22 cellular contexts compared by ENCODE assay signal in genomic region chrX:23271011-23271410, GRCh38.
DNase-seq lines count a peak whose midpoint lies in the region; FAIRE-seq and TF ChIP-seq lines count a peak whose summit lies in the region.
"Had no signal": no experiment of that assay in that cellular context is flagged by ENCODE, and none has a peak within 500 bp of the region (broad histone marks: within the 10 kb centered on the region; RNA-seq: fewer than 3 reads in every experiment).

No MANE protein-coding gene starts in this region.

- no peak overlapping the region for H2AK5ac ChIP-seq in H1 (ENCODE audit: low read depth, low read length)

- H3K18ac ChIP-seq in H1 (ENCODE audit: extremely low read depth, low read length): no peak overlapping the region

- POLR2A ChIA-PET in H1 (lab: Charles Lee; ENCODE audit: partially characterized antibody): no interaction called here

- H3K4ac ChIP-seq in H1 (replicated peaks; ENCODE audit: insufficient read length, low read depth, low read length): no peak overlapping the region

- peak; percentile 19 for FAIRE-seq in H1 (lab: Jason Lieb, UNC)
- FAIRE-seq: A204.1, D721Med, GM12892, GM18507, H54 had no signal

- no peak for TF ChIP-seq CTCF in H1 (IDR thresholded peaks at IDR 0.05; ENCODE audit: control extremely low read depth in 1 of 3, insufficient read depth in 1 of 3, low read depth in 1 of 3, low read length in 3 of 3)

- H4K8ac ChIP-seq in H1 (ENCODE audit: extremely low read depth, insufficient read depth, low read length): no peak overlapping the region

- H2BK12ac ChIP-seq in H1 (ENCODE audit: low read depth, low read length): no peak overlapping the region

- H2BK20ac ChIP-seq in H1 (ENCODE audit: low read length): no peak overlapping the region

- no peaks in the 10 kb centered on the region for H3K79me2 ChIP-seq in H1 (ENCODE audit: control insufficient read depth in 1 of 2, insufficient read depth in 2 of 2, low read length in 2 of 2)

- CTCF ChIA-PET in H1 (lab: Charles Lee; ENCODE audit: partially characterized antibody): interaction anchor here (1.5 kb wide), 1 partner anchor 45 kb away, joined by 3 read pairs; no protein-coding TSS in a partner anchor

- no peak overlapping the region for H2BK5ac ChIP-seq in H1 (ENCODE audit: low read depth, low read length)

- H4K5ac ChIP-seq in H1 (ENCODE audit: insufficient read length, low read depth, low read length): no peak overlapping the region

- H4K91ac ChIP-seq in H1 (replicated peaks; ENCODE audit: insufficient read length, low read length): no peak overlapping the region

- TF ChIP-seq POLR2A in H1 (IDR thresholded peaks at IDR 0.05; ENCODE audit: control extremely low read depth in 1 of 2, low read depth in 2 of 2, low read length in 2 of 2): no peak

- no peak overlapping the region for H3K4me2 ChIP-seq in H1 (ENCODE audit: insufficient read depth in 1 of 2, low read depth in 2 of 2, low read length in 2 of 2)

- no peak overlapping the region for H2BK15ac ChIP-seq in H1 (ENCODE audit: low read length)

- H3K4me3 ChIP-seq in H1 (ENCODE audit: extremely low read depth in 1 of 4, insufficient read depth in 2 of 4, low read depth in 3 of 4, low read length in 4 of 4): no peak overlapping the region
- H3K4me3 ChIP-seq: GM23248 had no signal

- no peak overlapping the region for H3K27ac ChIP-seq in H1 (ENCODE audit: low read depth, low read length)
- H3K27ac ChIP-seq: C4-2B, GM23248, HL-60 had no signal

- no peaks in the 10 kb centered on the region for H4K20me1 ChIP-seq in H1 (replicated peaks in 1 of 2; ENCODE audit: control insufficient read depth in 1 of 2, insufficient read depth in 2 of 2, low read length in 2 of 2)

- no peaks in the 10 kb centered on the region for H3K9me3 ChIP-seq in H1 (ENCODE audit: insufficient read depth in 2 of 2, low read depth in 1 of 2, low read length in 1 of 2)
- H3K9me3 ChIP-seq: Caco-2 had no signal

- TF ChIP-seq RAD21 in Ishikawa (IDR thresholded peaks at IDR 0.05; ENCODE audit: low read depth): no peak
- no peak for TF ChIP-seq RAD21 in H1 (IDR thresholded peaks at IDR 0.05 in 1 of 2, conservative IDR thresholded peaks at IDR 0.05 in 1 of 2; ENCODE audit: low read depth in 2 of 2, low read length in 2 of 2)

- H3K56ac ChIP-seq in H1 (replicated peaks; ENCODE audit: insufficient read length, low read depth, low read length): no peak overlapping the region

- no peak overlapping the region for H3K14ac ChIP-seq in H1 (ENCODE audit: insufficient read length)

- H3K36me3 ChIP-seq in H1 (ENCODE audit: control insufficient read depth in 2 of 4, insufficient read depth in 4 of 4, low read length in 3 of 4): no peaks in the 10 kb centered on the region

- H3K9ac ChIP-seq in H1 (replicated peaks in 1 of 4; ENCODE audit: extremely low read depth in 1 of 4, low read depth in 3 of 4, low read length in 3 of 4): no peak overlapping the region
- H3K9ac ChIP-seq: GM23248 had no signal

- H3K79me1 ChIP-seq in H1 (ENCODE audit: low read depth, low read length): no peaks in the 10 kb centered on the region

- no peak overlapping the region for H2BK120ac ChIP-seq in H1 (replicated peaks; ENCODE audit: low read depth, low read length)

- WGBS in H1 (ENCODE audit: extremely low coverage in 1 of 2, insufficient coverage in 1 of 2, insufficient read length in 1 of 2, insufficient replicate concordance in 2 of 2, low coverage in 1 of 2, low lambda C conversion rate in 2 of 2, missing lambda C conversion rate in 1 of 2), 2 experiments: 82% methylated on average over 1 of the region's 4 CpGs; no CpG with 5 or more reads in 1 of the 2 experiments

- no peak overlapping the region for H2AFZ ChIP-seq in H1 (ENCODE audit: low read length)
- H2AFZ ChIP-seq: GM23248 had no signal

- H3K23me2 ChIP-seq in H1 (ENCODE audit: low read depth, low read length): no peaks in the 10 kb centered on the region

- no peak overlapping the region for H3K23ac ChIP-seq in H1 (ENCODE audit: insufficient read length)

- TF ChIP-seq EP300 in Ishikawa (IDR thresholded peaks at IDR 0.05; ENCODE audit: borderline replicate concordance): no peak
- TF ChIP-seq EP300 in H1 (IDR thresholded peaks at IDR 0.05; ENCODE audit: borderline replicate concordance in 1 of 2, low read depth in 2 of 2, low read length in 2 of 2): no peak

- no peaks in the 10 kb centered on the region for H3K4me1 ChIP-seq in H1 (replicated peaks in 1 of 4; ENCODE audit: control insufficient read depth in 3 of 4, insufficient read depth in 4 of 4, low read length in 3 of 4)
- H3K4me1 ChIP-seq: Caco-2 had no signal

- H3K27me3 ChIP-seq in H1 (replicated peaks in 1 of 4; ENCODE audit: control insufficient read depth in 3 of 4, extremely low read depth in 1 of 4, insufficient read depth in 3 of 4, low read length in 3 of 4): no peaks in the 10 kb centered on the region

- DNase-seq in MV-4-11 (lab: John Stamatoyannopoulos, UW) (peak; percentile 27), H1 (ENCODE audit: low read depth in 1 of 2, low spot score in 2 of 2) (no peak), renal cortical epithelial cell (ENCODE audit: low read depth) (peak; percentile 92), NCI-H524 treated with DMSO at 0.1 percent for 48 hours (lab: John Stamatoyannopoulos, UW) (no peak), hepatic stellate cell (ENCODE audit: low spot score) (no peak), AG20443 (ENCODE audit: low spot score) (no peak)
- DNase-seq: ACHN; AML-193; Caco-2; CD4-positive, alpha-beta T cell; DMS79; GDM1; GM23248; HCEC 1CT had no signal

TF ChIP-seq in Ishikawa, 13 proteins besides CTCF, POLR2A, EP300 and RAD21:
- TF ChIP-seq TCF12 (IDR thresholded peaks at IDR 0.05; ENCODE audit: low read depth) (no peak), REST (IDR thresholded peaks at IDR 0.05; ENCODE audit: low read depth) (no peak), CEBPB (IDR thresholded peaks at IDR 0.05) (peak; percentile 18; the same call in 1 of the 2 replicates)

TF ChIP-seq in H1, 55 proteins besides CTCF, POLR2A, EP300 and RAD21:
- TF ChIP-seq TBP (IDR thresholded peaks at IDR 0.05; ENCODE audit: low read depth, low read length) (no peak), CEBPB (IDR thresholded peaks at IDR 0.05; ENCODE audit: low read depth, low read length) (peak; percentile 21; the same call in 1 of the 2 replicates), KDM4A (IDR thresholded peaks at IDR 0.05; ENCODE audit: low read depth, low read length, severe bottlenecking) (no peak), YY1 (IDR thresholded peaks at IDR 0.05; ENCODE audit: low read depth, low read length) (no peak), SIN3A (conservative IDR thresholded peaks at IDR 0.05 in 1 of 2, IDR thresholded peaks at IDR 0.05 in 1 of 2; ENCODE audit: low read depth in 1 of 2, low read length in 2 of 2) (no peak), EZH2 (IDR thresholded peaks at IDR 0.05; ENCODE audit: low read depth, low read length, severe bottlenecking) (no peak), POU5F1 (IDR thresholded peaks at IDR 0.05; ENCODE audit: low read depth, low read length) (no peak), HDAC2 (IDR thresholded peaks at IDR 0.05; ENCODE audit: borderline replicate concordance in 1 of 2, low read depth in 2 of 2, low read length in 2 of 2) (no peak)

Comparison
In these comparisons a context has a peak if more than half of its experiments do, and no peak if none do; other contexts are left out.
1. DNase-seq: peak in MV-4-11 (single experiment) and renal cortical epithelial cell (single experiment); none in H1 (0 of 2), NCI-H524 treated with DMSO at 0.1 percent for 48 hours (single experiment), hepatic stellate cell (single experiment) and AG20443 (single experiment).